ENCODE assay signal across 30 cellular contexts in the genomic region with DNA sequence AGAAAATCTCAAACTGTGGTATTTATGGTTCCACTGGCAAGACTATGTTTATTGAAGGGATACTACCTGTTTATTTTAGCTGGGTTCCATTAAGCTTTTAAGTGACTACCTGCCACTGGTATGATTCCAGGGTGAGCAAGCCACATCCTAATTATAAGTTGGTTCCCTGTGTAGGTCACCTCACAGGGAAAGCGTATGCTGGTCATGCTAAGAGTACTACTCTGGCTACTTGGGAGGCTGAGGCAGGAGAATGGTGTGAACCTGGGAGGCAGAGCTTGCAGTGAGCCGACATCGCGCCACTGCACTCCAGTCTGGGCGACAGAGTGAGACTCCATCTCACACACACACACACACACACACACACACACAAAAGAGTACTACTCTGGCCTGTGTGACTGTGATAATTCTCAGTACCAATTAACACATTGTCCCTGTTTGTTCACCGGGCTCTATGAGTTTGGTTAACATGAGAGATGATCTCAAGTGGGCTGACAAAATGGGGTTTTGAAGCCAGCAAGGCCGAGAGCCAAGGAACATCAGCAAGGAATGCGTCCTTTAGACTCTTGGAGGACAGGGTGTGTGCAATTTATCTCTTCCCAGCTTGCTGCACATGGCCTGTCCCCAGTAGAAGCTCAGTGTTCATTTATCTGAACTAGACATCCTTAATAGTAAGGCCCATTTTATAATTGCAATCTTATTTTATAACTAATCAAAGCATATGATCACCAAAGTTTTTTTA.
"Had no signal": no experiment of that assay in that cellular context is flagged by ENCODE, and none has a peak within 500 bp of the region (broad histone marks: within the 10 kb centered on the region; RNA-seq: fewer than 3 reads in every experiment).

No MANE protein-coding gene starts in this region.

- H3K36me3 ChIP-seq: adrenal gland, ascending aorta, cardiac muscle cell, heart right ventricle, sigmoid colon, suprapubic skin, tibial artery, upper lobe of right lung, WERI-Rb-1 had no signal

- ATAC-seq: activated CD4-positive, CD25-positive, alpha-beta regulatory T cell treated with anti-CD3 and anti-CD28 coated beads, Interleukin-2, amount 50 U/mL, for 24 hours; esophagus mucosa; foreskin keratinocyte; left lobe of liver; upper lobe of right lung had no signal

- H3K4me3 ChIP-seq: adrenal gland, ascending aorta, cardiac muscle cell, coronary artery, dorsolateral prefrontal cortex, heart right ventricle, sigmoid colon, smooth muscle cell, suprapubic skin, tibial artery, upper lobe of right lung had no signal

- H3K9me3 ChIP-seq: adrenal gland, ascending aorta, heart right ventricle, sigmoid colon, suprapubic skin, tibial artery, upper lobe of right lung had no signal

- H3K27ac ChIP-seq: adrenal gland, ascending aorta, cardiac muscle cell, coronary artery, dorsolateral prefrontal cortex, foreskin keratinocyte, heart right ventricle, sigmoid colon, suprapubic skin, tibial artery, upper lobe of right lung, WERI-Rb-1 had no signal

- DNase-seq: activated CD4-positive, alpha-beta T cell treated with anti-CD3 and anti-CD28 coated beads for 48 hours; activated CD4-positive, alpha-beta T cell treated with anti-CD3 and anti-CD28 coated beads, Interleukin-2, amount 50 U/mL, for 48 hours; activated CD8-positive, alpha-beta memory T cell treated with anti-CD3 and anti-CD28 coated beads, Interleukin-2, amount 50 U/mL, for 4 hours; activated effector memory CD4-positive, alpha-beta T cell treated with anti-CD3 and anti-CD28 coated beads, Interleukin-2, amount 50 U/mL, for 16 hours; activated naive CD4-positive, alpha-beta T cell treated with anti-CD3 and anti-CD28 coated beads for 36 hours; activated naive CD8-positive, alpha-beta T cell treated with anti-CD3 and anti-CD28 coated beads for 36 hours; activated T-cell treated with anti-CD3 and anti-CD28 coated beads, Interleukin-2, amount 50 U/mL, for 1 hour; adrenal gland; dorsolateral prefrontal cortex; effector memory CD4-positive, alpha-beta T cell; foreskin keratinocyte; heart right ventricle; posterior cingulate gyrus; sigmoid colon; stimulated activated CD4-positive, alpha-beta T cell treated with anti-CD3 and anti-CD28 coated beads, Interleukin-1b, Interleukin-23, amount 100 ng/mL, for 48 hours; stimulated activated CD4-positive, alpha-beta T cell treated with anti-CD3 and anti-CD28 coated beads, Interleukin-4, amount 100 ng/mL, for 4 hours; stimulated activated CD8-positive, alpha-beta memory T cell treated with anti-CD3 and anti-CD28 coated beads, Interleukin-4, amount 100 ng/mL, for 48 hours; stimulated activated naive CD4-positive, alpha-beta T cell; T1000; upper lobe of right lung; WERI-Rb-1 had no signal

- H3K27me3 ChIP-seq: adrenal gland, ascending aorta, cardiac muscle cell, dorsolateral prefrontal cortex, foreskin keratinocyte, sigmoid colon, suprapubic skin, tibial artery, upper lobe of right lung had no signal

- H3K4me1 ChIP-seq: ascending aorta, foreskin keratinocyte, heart right ventricle, sigmoid colon, suprapubic skin, tibial artery, upper lobe of right lung had no signal
